Comparison of ENCODE assay signal across 9 cellular contexts in the genomic region with DNA sequence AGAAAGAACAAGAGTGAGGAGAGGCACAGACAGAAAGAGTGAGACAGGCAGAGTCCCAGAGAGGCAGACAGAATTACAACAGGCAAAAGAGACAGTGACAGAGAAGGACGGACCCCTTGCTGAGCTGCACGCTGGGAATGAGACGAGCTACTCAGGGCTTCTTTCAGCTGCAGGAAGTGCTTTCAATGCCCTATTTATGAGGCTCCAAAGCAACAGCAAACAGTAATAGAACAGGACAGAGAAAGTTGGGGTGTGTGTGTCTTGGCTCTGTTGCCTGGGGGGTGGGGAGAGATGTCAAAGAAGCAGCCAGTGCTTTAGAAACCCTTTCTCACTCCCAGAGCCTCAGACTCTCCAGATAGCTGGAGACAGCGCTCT. TPM values are rescaled to one million over a fixed set of nuclear protein-coding genes. Genes with fewer than 3 reads are reported as not detected.
DNase-seq lines count a peak whose midpoint lies in the region; TF ChIP-seq lines count a peak whose summit lies in the region.
"Had no signal": no experiment of that assay in that cellular context is flagged by ENCODE, and none has a peak within 500 bp of the region (broad histone marks: within the 10 kb centered on the region; RNA-seq: fewer than 3 reads in every experiment).

No MANE protein-coding gene starts in this region.

- H3K27ac ChIP-seq in caudate nucleus (ENCODE audit: low read depth, low read length) = peak overlapping the region; percentile 20
- H3K27ac ChIP-seq in stomach = peak overlapping the region in 4 of 5 donors; percentile 62 to 79 (median 66)

- TF ChIP-seq CTCF in stomach (IDR thresholded peaks at IDR 0.05) (no peak), GM20000 (IDR thresholded peaks at IDR 0.05; ENCODE audit: extremely low read depth, missing control alignments) (no peak)

- H3K36me3 ChIP-seq in stomach = peaks cover 0 to 6% (median 0%) of the 10 kb centered on the region in 4 donors

- peak; percentile 33 for DNase-seq in NCI-H1092 (lab: John Stamatoyannopoulos, UW)
- DNase-seq in caudate nucleus (lab: John Stamatoyannopoulos, UW) = peak in 5 of 61 donors; percentile 1 to 32 (median 8)
- DNase-seq in iris pigment epithelial cell (ENCODE audit: low read depth) = peak; percentile 35
- DNase-seq in stomach = no peak
- DNase-seq in SKM-1 (lab: John Stamatoyannopoulos, UW; ENCODE audit: unreplicated experiment) = no peak
- DNase-seq in GM20000 (ENCODE audit: low spot score) = no peak
- DNase-seq in activated CD8-positive, alpha-beta memory T cell treated with anti-CD3 and anti-CD28 coated beads for 24 hours = no peak
- DNase-seq in kidney glomerular epithelial cell (lab: John Stamatoyannopoulos, UW) = no peak

- no peak for TF ChIP-seq POLR2A in stomach (IDR thresholded peaks at IDR 0.05)

- peaks cover 0 to 19% (median 0%) of the 10 kb centered on the region in 3 donors for H3K27me3 ChIP-seq in stomach

- intact Hi-C loops in stomach (cut with DNase I; ENCODE audit: low total_unique reads) = no loop called here

- H3K9me3 ChIP-seq in stomach = no peaks in the 10 kb centered on the region

- no peak for TF ChIP-seq EP300 in stomach (IDR thresholded peaks at IDR 0.05)

- peaks cover 10 to 28% (median 19%) of the 10 kb centered on the region in 4 donors for H3K4me1 ChIP-seq in stomach

- H3K4me3 ChIP-seq in stomach = peak overlapping the region; percentile 40 to 56 (median 45)

- WGBS in stomach, 5 donors = 52 to 65% (median 56%) methylated on average over 4 of the region's 4 CpGs

RNA-seq across cellular contexts. Expression of a gene that starts 0.5 kb away (rescaled TPM):
- total RNA-seq in stomach = 1 to 10 TPM; 2.6 to 9.9 (median 5.2) TPM
- 10 to 100 TPM in 2 of 3 donors, 1 to 10 TPM in 1; 5.0 to 13.4 (median 11.0) TPM for polyA plus RNA-seq in stomach
- total RNA-seq: activated CD8-positive, alpha-beta memory T cell treated with anti-CD3 and anti-CD28 coated beads for 36 hours had no signal

Comparison
In these comparisons a context has a peak if more than half of its experiments do, and no peak if none do; other contexts are left out.
1. DNase-seq: peak in NCI-H1092 (single experiment) and iris pigment epithelial cell (single experiment); none in stomach (single experiment), SKM-1 (single experiment), GM20000 (single experiment), activated CD8-positive, alpha-beta memory T cell treated with anti-CD3 and anti-CD28 coated beads for 24 hours (single experiment) and kidney glomerular epithelial cell (single experiment).